Comparison of ENCODE assay signal across 2 cellular contexts in the genomic region with DNA sequence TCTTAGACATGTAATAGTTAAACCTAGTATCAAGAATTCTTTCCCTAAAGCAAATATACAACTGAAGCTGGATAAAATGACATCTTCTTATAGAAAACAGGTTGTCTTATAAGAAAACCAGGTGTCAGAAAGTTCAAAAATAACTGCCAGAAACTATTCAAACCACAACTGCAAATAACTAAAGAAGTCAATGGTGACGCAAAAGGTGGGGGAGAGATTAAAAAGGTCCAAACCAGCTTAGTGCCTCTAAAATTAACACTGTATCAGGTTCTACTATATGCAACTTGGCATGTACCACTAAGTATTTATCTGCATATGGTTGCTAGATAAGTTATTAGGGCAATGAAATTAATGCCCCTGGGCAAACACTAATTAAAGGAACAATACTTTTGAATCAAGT.
A peak's percentile ranks its signal among the peaks of the same experiment; 100 is the strongest.
TF ChIP-seq lines count a peak whose summit lies in the region.

No MANE protein-coding gene starts in this region.

TF ChIP-seq in GM12878, 131 proteins besides CTCF, POLR2A, EP300 and RAD21:
- TF ChIP-seq, protein P1, sequence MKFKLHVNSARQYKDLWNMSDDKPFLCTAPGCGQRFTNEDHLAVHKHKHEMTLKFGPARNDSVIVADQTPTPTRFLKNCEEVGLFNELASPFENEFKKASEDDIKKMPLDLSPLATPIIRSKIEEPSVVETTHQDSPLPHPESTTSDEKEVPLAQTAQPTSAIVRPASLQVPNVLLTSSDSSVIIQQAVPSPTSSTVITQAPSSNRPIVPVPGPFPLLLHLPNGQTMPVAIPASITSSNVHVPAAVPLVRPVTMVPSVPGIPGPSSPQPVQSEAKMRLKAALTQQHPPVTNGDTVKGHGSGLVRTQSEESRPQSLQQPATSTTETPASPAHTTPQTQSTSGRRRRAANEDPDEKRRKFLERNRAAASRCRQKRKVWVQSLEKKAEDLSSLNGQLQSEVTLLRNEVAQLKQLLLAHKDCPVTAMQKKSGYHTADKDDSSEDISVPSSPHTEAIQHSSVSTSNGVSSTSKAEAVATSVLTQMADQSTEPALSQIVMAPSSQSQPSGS (IDR thresholded peaks at IDR 0.05; ENCODE audit: low read length): peak; percentile 57
- TF ChIP-seq MXI1 (IDR thresholded peaks at IDR 0.05; ENCODE audit: low read depth, low read length) (no peak), MEF2A (IDR thresholded peaks at IDR 0.05; ENCODE audit: insufficient read depth, low read depth, low read length) (peak; percentile 86), TCF3 (IDR thresholded peaks at IDR 0.05; ENCODE audit: borderline replicate concordance, insufficient read depth, low read depth, low read length) (0 out of 2 replicates have a peak, but pooled peaks have one; percentile 16), JUNB (IDR thresholded peaks at IDR 0.05) (peak; percentile 46), RUNX3 (IDR thresholded peaks at IDR 0.05; ENCODE audit: low read length) (peak; percentile 81), CREB1 (IDR thresholded peaks at IDR 0.05; ENCODE audit: low read depth) (peak; percentile 53; the same call in 1 of the 2 replicates), CREM (IDR thresholded peaks at IDR 0.05; ENCODE audit: low read depth) (peak; percentile 58), NFIC (IDR thresholded peaks at IDR 0.05; ENCODE audit: low read depth, low read length) (peak; percentile 42; the same call in 1 of the 2 replicates)
- TF ChIP-seq, protein P2, sequence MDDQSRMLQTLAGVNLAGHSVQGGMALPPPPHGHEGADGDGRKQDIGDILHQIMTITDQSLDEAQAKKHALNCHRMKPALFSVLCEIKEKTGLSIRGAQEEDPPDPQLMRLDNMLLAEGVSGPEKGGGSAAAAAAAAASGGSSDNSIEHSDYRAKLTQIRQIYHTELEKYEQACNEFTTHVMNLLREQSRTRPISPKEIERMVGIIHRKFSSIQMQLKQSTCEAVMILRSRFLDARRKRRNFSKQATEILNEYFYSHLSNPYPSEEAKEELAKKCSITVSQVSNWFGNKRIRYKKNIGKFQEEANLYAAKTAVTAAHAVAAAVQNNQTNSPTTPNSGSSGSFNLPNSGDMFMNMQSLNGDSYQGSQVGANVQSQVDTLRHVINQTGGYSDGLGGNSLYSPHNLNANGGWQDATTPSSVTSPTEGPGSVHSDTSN (IDR thresholded peaks at IDR 0.05; ENCODE audit: insufficient replicate concordance, low read depth, low read length): no peak
- TF ChIP-seq, protein P3, sequence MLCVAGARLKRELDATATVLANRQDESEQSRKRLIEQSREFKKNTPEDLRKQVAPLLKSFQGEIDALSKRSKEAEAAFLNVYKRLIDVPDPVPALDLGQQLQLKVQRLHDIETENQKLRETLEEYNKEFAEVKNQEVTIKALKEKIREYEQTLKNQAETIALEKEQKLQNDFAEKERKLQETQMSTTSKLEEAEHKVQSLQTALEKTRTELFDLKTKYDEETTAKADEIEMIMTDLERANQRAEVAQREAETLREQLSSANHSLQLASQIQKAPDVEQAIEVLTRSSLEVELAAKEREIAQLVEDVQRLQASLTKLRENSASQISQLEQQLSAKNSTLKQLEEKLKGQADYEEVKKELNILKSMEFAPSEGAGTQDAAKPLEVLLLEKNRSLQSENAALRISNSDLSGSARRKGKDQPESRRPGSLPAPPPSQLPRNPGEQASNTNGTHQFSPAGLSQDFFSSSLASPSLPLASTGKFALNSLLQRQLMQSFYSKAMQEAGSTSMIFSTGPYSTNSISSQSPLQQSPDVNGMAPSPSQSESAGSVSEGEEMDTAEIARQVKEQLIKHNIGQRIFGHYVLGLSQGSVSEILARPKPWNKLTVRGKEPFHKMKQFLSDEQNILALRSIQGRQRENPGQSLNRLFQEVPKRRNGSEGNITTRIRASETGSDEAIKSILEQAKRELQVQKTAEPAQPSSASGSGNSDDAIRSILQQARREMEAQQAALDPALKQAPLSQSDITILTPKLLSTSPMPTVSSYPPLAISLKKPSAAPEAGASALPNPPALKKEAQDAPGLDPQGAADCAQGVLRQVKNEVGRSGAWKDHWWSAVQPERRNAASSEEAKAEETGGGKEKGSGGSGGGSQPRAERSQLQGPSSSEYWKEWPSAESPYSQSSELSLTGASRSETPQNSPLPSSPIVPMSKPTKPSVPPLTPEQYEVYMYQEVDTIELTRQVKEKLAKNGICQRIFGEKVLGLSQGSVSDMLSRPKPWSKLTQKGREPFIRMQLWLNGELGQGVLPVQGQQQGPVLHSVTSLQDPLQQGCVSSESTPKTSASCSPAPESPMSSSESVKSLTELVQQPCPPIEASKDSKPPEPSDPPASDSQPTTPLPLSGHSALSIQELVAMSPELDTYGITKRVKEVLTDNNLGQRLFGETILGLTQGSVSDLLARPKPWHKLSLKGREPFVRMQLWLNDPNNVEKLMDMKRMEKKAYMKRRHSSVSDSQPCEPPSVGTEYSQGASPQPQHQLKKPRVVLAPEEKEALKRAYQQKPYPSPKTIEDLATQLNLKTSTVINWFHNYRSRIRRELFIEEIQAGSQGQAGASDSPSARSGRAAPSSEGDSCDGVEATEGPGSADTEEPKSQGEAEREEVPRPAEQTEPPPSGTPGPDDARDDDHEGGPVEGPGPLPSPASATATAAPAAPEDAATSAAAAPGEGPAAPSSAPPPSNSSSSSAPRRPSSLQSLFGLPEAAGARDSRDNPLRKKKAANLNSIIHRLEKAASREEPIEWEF (IDR thresholded peaks at IDR 0.05; ENCODE audit: insufficient replicate concordance, low read depth, low read length): no peak

TF ChIP-seq in SK-N-SH, 30 proteins besides CTCF, POLR2A, EP300 and RAD21:
- TF ChIP-seq MXI1 (IDR thresholded peaks at IDR 0.05; ENCODE audit: low read depth, low read length) (no peak), NFIC (IDR thresholded peaks at IDR 0.05; ENCODE audit: borderline replicate concordance) (no peak), SIN3A (IDR thresholded peaks at IDR 0.05; ENCODE audit: borderline replicate concordance, low read depth, low read length) (no peak)
- TF ChIP-seq, protein P4, sequence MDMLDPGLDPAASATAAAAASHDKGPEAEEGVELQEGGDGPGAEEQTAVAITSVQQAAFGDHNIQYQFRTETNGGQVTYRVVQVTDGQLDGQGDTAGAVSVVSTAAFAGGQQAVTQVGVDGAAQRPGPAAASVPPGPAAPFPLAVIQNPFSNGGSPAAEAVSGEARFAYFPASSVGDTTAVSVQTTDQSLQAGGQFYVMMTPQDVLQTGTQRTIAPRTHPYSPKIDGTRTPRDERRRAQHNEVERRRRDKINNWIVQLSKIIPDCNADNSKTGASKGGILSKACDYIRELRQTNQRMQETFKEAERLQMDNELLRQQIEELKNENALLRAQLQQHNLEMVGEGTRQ (IDR thresholded peaks at IDR 0.05; ENCODE audit: borderline replicate concordance, low read depth, low read length): no peak
- TF ChIP-seq, protein P5, sequence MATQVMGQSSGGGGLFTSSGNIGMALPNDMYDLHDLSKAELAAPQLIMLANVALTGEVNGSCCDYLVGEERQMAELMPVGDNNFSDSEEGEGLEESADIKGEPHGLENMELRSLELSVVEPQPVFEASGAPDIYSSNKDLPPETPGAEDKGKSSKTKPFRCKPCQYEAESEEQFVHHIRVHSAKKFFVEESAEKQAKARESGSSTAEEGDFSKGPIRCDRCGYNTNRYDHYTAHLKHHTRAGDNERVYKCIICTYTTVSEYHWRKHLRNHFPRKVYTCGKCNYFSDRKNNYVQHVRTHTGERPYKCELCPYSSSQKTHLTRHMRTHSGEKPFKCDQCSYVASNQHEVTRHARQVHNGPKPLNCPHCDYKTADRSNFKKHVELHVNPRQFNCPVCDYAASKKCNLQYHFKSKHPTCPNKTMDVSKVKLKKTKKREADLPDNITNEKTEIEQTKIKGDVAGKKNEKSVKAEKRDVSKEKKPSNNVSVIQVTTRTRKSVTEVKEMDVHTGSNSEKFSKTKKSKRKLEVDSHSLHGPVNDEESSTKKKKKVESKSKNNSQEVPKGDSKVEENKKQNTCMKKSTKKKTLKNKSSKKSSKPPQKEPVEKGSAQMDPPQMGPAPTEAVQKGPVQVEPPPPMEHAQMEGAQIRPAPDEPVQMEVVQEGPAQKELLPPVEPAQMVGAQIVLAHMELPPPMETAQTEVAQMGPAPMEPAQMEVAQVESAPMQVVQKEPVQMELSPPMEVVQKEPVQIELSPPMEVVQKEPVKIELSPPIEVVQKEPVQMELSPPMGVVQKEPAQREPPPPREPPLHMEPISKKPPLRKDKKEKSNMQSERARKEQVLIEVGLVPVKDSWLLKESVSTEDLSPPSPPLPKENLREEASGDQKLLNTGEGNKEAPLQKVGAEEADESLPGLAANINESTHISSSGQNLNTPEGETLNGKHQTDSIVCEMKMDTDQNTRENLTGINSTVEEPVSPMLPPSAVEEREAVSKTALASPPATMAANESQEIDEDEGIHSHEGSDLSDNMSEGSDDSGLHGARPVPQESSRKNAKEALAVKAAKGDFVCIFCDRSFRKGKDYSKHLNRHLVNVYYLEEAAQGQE (IDR thresholded peaks at IDR 0.05; ENCODE audit: low read depth, low read length): no peak
TF ChIP-seq in SK-N-SH: peak in this region for 0.
